In genomic region chr11:597166-597725, GRCh38 we compare ENCODE assay signal across 17 cellular contexts. TPM values are rescaled to one million over a fixed set of nuclear protein-coding genes. Genes with fewer than 3 reads are reported as not detected.
DNase-seq lines count a peak whose midpoint lies in the region; ATAC-seq and TF ChIP-seq lines count a peak whose summit lies in the region.
"Had no signal": no experiment of that assay in that cellular context is flagged by ENCODE, and none has a peak within 500 bp of the region (broad histone marks: within the 10 kb centered on the region; RNA-seq: fewer than 3 reads in every experiment).

No MANE protein-coding gene starts in this region.

- H3K27me3 ChIP-seq in smooth muscle cell (ENCODE audit: low read depth) (no peaks in the 10 kb centered on the region), MG63 (no peaks in the 10 kb centered on the region)
- H3K27me3 ChIP-seq: esophagus muscularis mucosa had no signal

- H3K36me3 Mint-ChIP-seq in activated naive CD8-positive, alpha-beta T cell treated with anti-CD3 and anti-CD28 coated beads, Interleukin-2, amount 50 U/mL, for 24 hours (ENCODE audit: low read depth): peaks cover 40% of the 10 kb centered on the region
- peaks cover 26% of the 10 kb centered on the region for H3K36me3 Mint-ChIP-seq in activated naive CD8-positive, alpha-beta T cell treated with anti-CD3 and anti-CD28 coated beads for 36 hours

- H3K36me3 ChIP-seq in smooth muscle cell (ENCODE audit: low read depth): peaks cover 6% of the 10 kb centered on the region
- H3K36me3 ChIP-seq in MG63: peaks cover 92% of the 10 kb centered on the region

- H3F3A ChIP-seq in smooth muscle cell (ENCODE audit: low read depth): no peaks in the 10 kb centered on the region

- H3K27me3 Mint-ChIP-seq in activated naive CD8-positive, alpha-beta T cell treated with anti-CD3 and anti-CD28 coated beads, Interleukin-2, amount 50 U/mL, for 24 hours: no peaks in the 10 kb centered on the region
- no peaks in the 10 kb centered on the region for H3K27me3 Mint-ChIP-seq in activated naive CD8-positive, alpha-beta T cell treated with anti-CD3 and anti-CD28 coated beads for 36 hours
- H3K27me3 Mint-ChIP-seq: memory B cell had no signal

- H3K9me3 Mint-ChIP-seq in activated naive CD8-positive, alpha-beta T cell treated with anti-CD3 and anti-CD28 coated beads, Interleukin-2, amount 50 U/mL, for 24 hours: no peaks in the 10 kb centered on the region
- H3K9me3 Mint-ChIP-seq in activated naive CD8-positive, alpha-beta T cell treated with anti-CD3 and anti-CD28 coated beads for 36 hours: no peaks in the 10 kb centered on the region
- H3K9me3 Mint-ChIP-seq: memory B cell had no signal

- no peak for TF ChIP-seq POLR2A in NB4 (IDR thresholded peaks at IDR 0.05; ENCODE audit: extremely low read depth, insufficient read length)

- H3K79me2 ChIP-seq in smooth muscle cell (ENCODE audit: low read depth): peaks cover 18% of the 10 kb centered on the region

- peak; percentile 23 for ATAC-seq in activated naive CD8-positive, alpha-beta T cell treated with anti-CD3 and anti-CD28 coated beads, Interleukin-2, amount 50 U/mL, for 24 hours
- no peak for ATAC-seq in HG03469 (IDR thresholded peaks at IDR 0.05; ENCODE audit: unreplicated experiment)
- no peak for ATAC-seq in HG03175 (IDR thresholded peaks at IDR 0.05; ENCODE audit: unreplicated experiment)

- H3K4me1 ChIP-seq in smooth muscle cell (ENCODE audit: low read depth): no peaks in the 10 kb centered on the region
- H3K4me1 ChIP-seq: esophagus muscularis mucosa had no signal

- peaks cover 10% of the 10 kb centered on the region for H3K4me1 Mint-ChIP-seq in activated naive CD8-positive, alpha-beta T cell treated with anti-CD3 and anti-CD28 coated beads, Interleukin-2, amount 50 U/mL, for 24 hours
- no peaks in the 10 kb centered on the region for H3K4me1 Mint-ChIP-seq in activated naive CD8-positive, alpha-beta T cell treated with anti-CD3 and anti-CD28 coated beads for 36 hours
- H3K4me1 Mint-ChIP-seq: memory B cell had no signal

- no peak overlapping the region for H3K27ac ChIP-seq in smooth muscle cell (ENCODE audit: low read depth)
- H3K27ac ChIP-seq: esophagus muscularis mucosa, HL-60 had no signal

- TF ChIP-seq CTCF in NB4 (IDR thresholded peaks at IDR 0.05; ENCODE audit: low read depth, low read length): peak; percentile 23
- peak; percentile 11 for TF ChIP-seq CTCF in smooth muscle cell (IDR thresholded peaks at IDR 0.05; ENCODE audit: borderline replicate concordance, insufficient read depth, poor library complexity, severe bottlenecking)

- no peak overlapping the region for H2AFZ ChIP-seq in smooth muscle cell (ENCODE audit: low read depth)

- no peak overlapping the region for H3K4me2 ChIP-seq in smooth muscle cell

- H3K4me3 Mint-ChIP-seq in activated naive CD8-positive, alpha-beta T cell treated with anti-CD3 and anti-CD28 coated beads, Interleukin-2, amount 50 U/mL, for 24 hours: no peak overlapping the region
- no peak overlapping the region for H3K4me3 Mint-ChIP-seq in activated naive CD8-positive, alpha-beta T cell treated with anti-CD3 and anti-CD28 coated beads for 36 hours
- H3K4me3 Mint-ChIP-seq: memory B cell had no signal

- no peak overlapping the region for H3K9ac ChIP-seq in smooth muscle cell (ENCODE audit: low read depth)

- WGBS in smooth muscle cell (ENCODE audit: low lambda C conversion rate): 96% methylated on average over 28 of the region's 29 CpGs

- no peak for DNase-seq in activated naive CD8-positive, alpha-beta T cell treated with anti-CD3 and anti-CD28 coated beads, Interleukin-2, amount 50 U/mL, for 24 hours
- DNase-seq in activated naive CD8-positive, alpha-beta T cell treated with anti-CD3 and anti-CD28 coated beads for 36 hours: no peak
- DNase-seq in NB4 (ENCODE audit: low read depth) (no peak), ecto neural progenitor cell (ENCODE audit: low spot score) (peak; percentile 61), smooth muscle cell (lab: John Stamatoyannopoulos, UW; ENCODE audit: unreplicated experiment) (no peak), MG63 (no peak)
- DNase-seq: hypothalamus; NCI-H2107; posterior cingulate gyrus; stimulated activated CD4-positive, alpha-beta T cell treated with anti-CD3 and anti-CD28 coated beads, Interleukin-2, amount 100 ng/mL, for 24 hours; SW 1271 had no signal

- H3K4me3 ChIP-seq in NB4 (ENCODE audit: low read depth, low read length) (no peak overlapping the region), smooth muscle cell (no peak overlapping the region), MG63 (no peak overlapping the region)
- H3K4me3 ChIP-seq: esophagus muscularis mucosa had no signal

- H3K9me3 ChIP-seq in smooth muscle cell (replicated peaks; ENCODE audit: low read depth) (no peaks in the 10 kb centered on the region), MG63 (no peaks in the 10 kb centered on the region)
- H3K9me3 ChIP-seq: esophagus muscularis mucosa had no signal

- H3K27ac Mint-ChIP-seq in activated naive CD8-positive, alpha-beta T cell treated with anti-CD3 and anti-CD28 coated beads, Interleukin-2, amount 50 U/mL, for 24 hours: no peak overlapping the region
- H3K27ac Mint-ChIP-seq in activated naive CD8-positive, alpha-beta T cell treated with anti-CD3 and anti-CD28 coated beads for 36 hours: no peak overlapping the region
- H3K27ac Mint-ChIP-seq: memory B cell had no signal

- H4K20me1 ChIP-seq in smooth muscle cell (ENCODE audit: low read depth): peaks cover 76% of the 10 kb centered on the region

RNA-seq across cellular contexts. Expression of gene IRF7, which starts 18.5 kb away (rescaled TPM):
- total RNA-seq in activated naive CD8-positive, alpha-beta T cell treated with anti-CD3 and anti-CD28 coated beads for 36 hours: 10 to 100 TPM; 60.6 to 61.2 TPM
- total RNA-seq in smooth muscle cell: 7.1 and 11.1 TPM in 2 replicates
- 12.7 and 14.3 TPM in 2 replicates for polyA plus RNA-seq in smooth muscle cell
- 9.1 and 10.1 TPM in 2 replicates for total RNA-seq in MG63 (2014; rRNA removed; shearing (Covaris generic); ENCODE audit: low replicate concordance)

RNA-seq across cellular contexts. Expression of gene PHRF1, which starts 21.0 kb away (rescaled TPM):
- total RNA-seq in activated naive CD8-positive, alpha-beta T cell treated with anti-CD3 and anti-CD28 coated beads for 36 hours: 10 to 100 TPM; 42.3 to 44.3 TPM
- total RNA-seq in smooth muscle cell: 11.6 and 13.7 TPM in 2 replicates
- polyA plus RNA-seq in smooth muscle cell: 20.2 and 20.9 TPM in 2 replicates
- 35.4 and 55.2 TPM in 2 replicates for total RNA-seq in MG63 (2014; rRNA removed; shearing (Covaris generic); ENCODE audit: low replicate concordance)

RNA-seq across cellular contexts. Expression of gene CDHR5, which starts 27.5 kb away (rescaled TPM):
- total RNA-seq in activated naive CD8-positive, alpha-beta T cell treated with anti-CD3 and anti-CD28 coated beads for 36 hours: not detected
- not detected in 2 replicates for total RNA-seq in smooth muscle cell
- polyA plus RNA-seq in smooth muscle cell: 0.37 TPM in 1 of 2 replicates, not detected in the other
- not detected in 2 replicates for total RNA-seq in MG63 (2014; rRNA removed; shearing (Covaris generic); ENCODE audit: low replicate concordance)
- total RNA-seq: cardiac septum had no signal

RNA-seq across cellular contexts. Expression of gene SCT, which starts 29.7 kb away (rescaled TPM):
- not detected for total RNA-seq in activated naive CD8-positive, alpha-beta T cell treated with anti-CD3 and anti-CD28 coated beads for 36 hours
- total RNA-seq in smooth muscle cell: not detected in 2 replicates
- 1.4 and 2.2 TPM in 2 replicates for polyA plus RNA-seq in smooth muscle cell
- not detected in 2 replicates for total RNA-seq in MG63 (2014; rRNA removed; shearing (Covaris generic); ENCODE audit: low replicate concordance)
- total RNA-seq: cardiac septum, esophagus muscularis mucosa had no signal

RNA-seq across cellular contexts. Expression of gene RASSF7, which starts 36.5 kb away (rescaled TPM):
- total RNA-seq in activated naive CD8-positive, alpha-beta T cell treated with anti-CD3 and anti-CD28 coated beads for 36 hours: 10 to 100 TPM in 1 of 2 experiments, 1 to 10 TPM in 1; 9.8 to 11.5 TPM
- total RNA-seq in smooth muscle cell: 18.6 and 21.7 TPM in 2 replicates
- 20.4 and 38.6 TPM in 2 replicates for polyA plus RNA-seq in smooth muscle cell
- 3.0 and 25.8 TPM in 2 replicates for total RNA-seq in MG63 (2014; rRNA removed; shearing (Covaris generic); ENCODE audit: low replicate concordance)
